ENCODE assay signal across 25 cellular contexts in the genomic region with DNA sequence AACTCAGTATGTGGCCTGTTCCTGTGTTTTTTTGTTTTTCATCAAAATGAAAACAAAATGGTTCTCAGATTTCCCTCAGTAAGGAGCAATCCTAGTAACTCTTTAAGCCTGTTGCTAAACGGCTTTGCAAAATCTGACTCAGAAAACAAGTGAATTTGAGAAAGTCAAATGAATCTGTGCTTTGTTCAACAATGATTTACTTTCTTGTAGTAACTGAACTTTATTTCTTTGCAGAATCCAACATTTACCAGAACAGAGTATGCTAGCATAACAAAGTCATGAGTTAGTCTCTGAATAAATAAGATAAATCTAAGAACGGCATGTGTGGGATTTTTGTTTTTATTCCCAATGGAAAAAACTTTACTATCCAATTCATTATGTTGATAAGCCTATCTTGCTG.
DNase-seq lines count a peak whose midpoint lies in the region; ATAC-seq and TF ChIP-seq lines count a peak whose summit lies in the region.
"Had no signal": no experiment of that assay in that cellular context is flagged by ENCODE, and none has a peak within 500 bp of the region (broad histone marks: within the 10 kb centered on the region; RNA-seq: fewer than 3 reads in every experiment).

No MANE protein-coding gene starts in this region.

- TF ChIP-seq CTCF in ascending aorta (IDR thresholded peaks at IDR 0.05): no peak
- TF ChIP-seq CTCF in fibroblast of mammary gland (conservative IDR thresholded peaks at IDR 0.05; ENCODE audit: control insufficient read depth, insufficient read depth, low read depth, low read length): no peak
- TF ChIP-seq CTCF in nephron (IDR thresholded peaks at IDR 0.05; ENCODE audit: unreplicated experiment in 3 of 3): no peak
- TF ChIP-seq CTCF in GM10266 (IDR thresholded peaks at IDR 0.05; ENCODE audit: control insufficient read depth, insufficient read depth, low read depth, missing control alignments): no peak
- no peak for TF ChIP-seq CTCF in MCF 10A (IDR thresholded peaks at IDR 0.05; ENCODE audit: unreplicated experiment)

- H3K4me3 Mint-ChIP-seq in nephron: no peak overlapping the region
- H3K4me3 Mint-ChIP-seq in MCF 10A (ENCODE audit: unreplicated experiment): no peak overlapping the region
- H3K4me3 Mint-ChIP-seq: activated CD8-positive, alpha-beta T cell treated with anti-CD3 and anti-CD28 coated beads for 36 hours; activated naive CD8-positive, alpha-beta T cell treated with anti-CD3 and anti-CD28 coated beads, Interleukin-2, amount 50 U/mL, for 24 hours; stimulated activated naive CD8-positive, alpha-beta T cell treated with anti-CD3 and anti-CD28 coated beads, Interleukin-15, amount 100 ng/mL, for 72 hours had no signal

- no peaks in the 10 kb centered on the region for H3K9me3 Mint-ChIP-seq in nephron
- no peaks in the 10 kb centered on the region for H3K9me3 Mint-ChIP-seq in MCF 10A (ENCODE audit: unreplicated experiment)
- H3K9me3 Mint-ChIP-seq: activated CD8-positive, alpha-beta T cell treated with anti-CD3 and anti-CD28 coated beads for 36 hours; activated naive CD8-positive, alpha-beta T cell treated with anti-CD3 and anti-CD28 coated beads, Interleukin-2, amount 50 U/mL, for 24 hours; stimulated activated naive CD8-positive, alpha-beta T cell treated with anti-CD3 and anti-CD28 coated beads, Interleukin-15, amount 100 ng/mL, for 72 hours had no signal

- H3K4me1 Mint-ChIP-seq in nephron: peaks cover 20% of the 10 kb centered on the region
- no peaks in the 10 kb centered on the region for H3K4me1 Mint-ChIP-seq in MCF 10A (ENCODE audit: insufficient read depth, unreplicated experiment)

- H3K79me2 ChIP-seq in ACC112 (ENCODE audit: control insufficient read depth, insufficient read depth, low read length, unreplicated experiment): no peaks in the 10 kb centered on the region

- CTCF ChIA-PET in MCF 10A (lab: Yijun Ruan, JAX): no interaction called here

- H3K27me3 ChIP-seq in ACC112 (ENCODE audit: insufficient read depth, low read length): no peaks in the 10 kb centered on the region
- H3K27me3 ChIP-seq in ascending aorta: no peaks in the 10 kb centered on the region
- H3K27me3 ChIP-seq: gastroesophageal sphincter, sigmoid colon had no signal

- POLR2A ChIA-PET in MCF 10A (lab: Yijun Ruan, JAX): interaction anchor here (0.6 kb wide), 1 partner anchor 660 kb away, joined by 3 read pairs; no protein-coding TSS in a partner anchor

- H3K27me3 Mint-ChIP-seq in nephron (ENCODE audit: low read depth) (no peaks in the 10 kb centered on the region), MCF 10A (ENCODE audit: insufficient read depth, unreplicated experiment) (no peaks in the 10 kb centered on the region)
- H3K27me3 Mint-ChIP-seq: activated CD8-positive, alpha-beta T cell treated with anti-CD3 and anti-CD28 coated beads for 36 hours; activated naive CD8-positive, alpha-beta T cell treated with anti-CD3 and anti-CD28 coated beads, Interleukin-2, amount 50 U/mL, for 24 hours; stimulated activated naive CD8-positive, alpha-beta T cell treated with anti-CD3 and anti-CD28 coated beads, Interleukin-15, amount 100 ng/mL, for 72 hours had no signal

- H2AFZ ChIP-seq in ACC112 (ENCODE audit: low read length, unreplicated experiment): no peak overlapping the region

- no TSS peak for BruUV-seq in MCF 10A (replicated peaks; lab: Mats Ljungman, UMichigan)

- no peaks in the 10 kb centered on the region for H3K36me3 Mint-ChIP-seq in nephron (ENCODE audit: low read depth)
- peaks cover 32% of the 10 kb centered on the region for H3K36me3 Mint-ChIP-seq in MCF 10A (ENCODE audit: insufficient read depth, unreplicated experiment)

- H3K4me1 ChIP-seq in ACC112 (ENCODE audit: control insufficient read depth, insufficient read depth, low read length, unreplicated experiment): peaks cover 31% of the 10 kb centered on the region
- H3K4me1 ChIP-seq in ascending aorta: peaks cover 0 to 8% of the 10 kb centered on the region in 2 donors

- no peak for ATAC-seq in HG02642 (IDR thresholded peaks at IDR 0.05; ENCODE audit: poor library complexity, unreplicated experiment)
- ATAC-seq: activated CD8-positive, alpha-beta T cell treated with anti-CD3 and anti-CD28 coated beads for 36 hours; activated naive CD8-positive, alpha-beta T cell treated with anti-CD3 and anti-CD28 coated beads, Interleukin-2, amount 50 U/mL, for 24 hours; gastroesophageal sphincter; stimulated activated naive CD8-positive, alpha-beta T cell treated with anti-CD3 and anti-CD28 coated beads, Interleukin-15, amount 100 ng/mL, for 72 hours had no signal

- H3K27ac ChIP-seq in ACC112 (ENCODE audit: low read depth, low read length): peak overlapping the region; percentile 40; the same call in 1 of the 2 replicates
- H3K27ac ChIP-seq in ascending aorta: peak overlapping the region; percentile 27 to 51
- H3K27ac ChIP-seq: gastroesophageal sphincter, sigmoid colon had no signal

- intact Hi-C loops in ascending aorta (cut with DNase I): no loop called here
- intact Hi-C loops in MCF 10A (cut with micrococcal nuclease): no loop called here

- no peak for DNase-seq in ascending aorta (ENCODE audit: low spot score in 2 of 2)
- DNase-seq in fibroblast of mammary gland (ENCODE audit: low read depth): peak; percentile 33
- DNase-seq in amygdala (lab: John Stamatoyannopoulos, UW): no peak
- DNase-seq in GM10266 (ENCODE audit: extremely low spot score): no peak
- DNase-seq in MCF 10A (ENCODE audit: unreplicated experiment): no peak
- DNase-seq: activated CD8-positive, alpha-beta T cell treated with anti-CD3 and anti-CD28 coated beads for 36 hours; activated gamma-delta T cell; activated naive CD8-positive, alpha-beta T cell treated with anti-CD3 and anti-CD28 coated beads, Interleukin-2, amount 50 U/mL, for 24 hours; dermis blood vessel endothelial cell; DMS79 treated with DMSO at 0.1 percent for 48 hours; hypothalamus; islet precursor cell; KG1; NCI-H2171; NCI-H524; NK-92 treated with Interleukin-12 subunit alpha and Interleukin-12 subunit beta, amount 100 ng/mL, for 24 hours; posterior cingulate gyrus; SIG-M5; sigmoid colon; stimulated activated naive CD8-positive, alpha-beta T cell treated with anti-CD3 and anti-CD28 coated beads, Interleukin-15, amount 100 ng/mL, for 72 hours; trophoblast cell had no signal

- no peaks in the 10 kb centered on the region for H3K9me3 ChIP-seq in ascending aorta
- H3K9me3 ChIP-seq: gastroesophageal sphincter, sigmoid colon had no signal

- peak overlapping the region; percentile 82 to 91 (median 90) for H3K27ac Mint-ChIP-seq in nephron
- H3K27ac Mint-ChIP-seq in MCF 10A (ENCODE audit: low read depth, unreplicated experiment): no peak overlapping the region
- H3K27ac Mint-ChIP-seq: activated CD8-positive, alpha-beta T cell treated with anti-CD3 and anti-CD28 coated beads for 36 hours; activated naive CD8-positive, alpha-beta T cell treated with anti-CD3 and anti-CD28 coated beads, Interleukin-2, amount 50 U/mL, for 24 hours; stimulated activated naive CD8-positive, alpha-beta T cell treated with anti-CD3 and anti-CD28 coated beads, Interleukin-15, amount 100 ng/mL, for 72 hours had no signal

- H3K36me3 ChIP-seq in ACC112 (ENCODE audit: insufficient read depth, low read length) (0 out of 2 replicates have a peak, but pooled peaks cover 2% of the 10 kb centered on the region), ascending aorta (no peaks in the 10 kb centered on the region)

- H3K4me3 ChIP-seq in ACC112 (ENCODE audit: low read depth, low read length) (0 out of 2 replicates have a peak overlapping the region, but pooled peaks have one; percentile 29), ascending aorta (peak overlapping the region in 1 of 2 donors; percentile 8), fibroblast of mammary gland (ENCODE audit: control insufficient read depth, low read depth, low read length) (no peak overlapping the region)
- H3K4me3 ChIP-seq: gastroesophageal sphincter, sigmoid colon had no signal
